14 cellular contexts compared by ENCODE assay signal in the genomic region with DNA sequence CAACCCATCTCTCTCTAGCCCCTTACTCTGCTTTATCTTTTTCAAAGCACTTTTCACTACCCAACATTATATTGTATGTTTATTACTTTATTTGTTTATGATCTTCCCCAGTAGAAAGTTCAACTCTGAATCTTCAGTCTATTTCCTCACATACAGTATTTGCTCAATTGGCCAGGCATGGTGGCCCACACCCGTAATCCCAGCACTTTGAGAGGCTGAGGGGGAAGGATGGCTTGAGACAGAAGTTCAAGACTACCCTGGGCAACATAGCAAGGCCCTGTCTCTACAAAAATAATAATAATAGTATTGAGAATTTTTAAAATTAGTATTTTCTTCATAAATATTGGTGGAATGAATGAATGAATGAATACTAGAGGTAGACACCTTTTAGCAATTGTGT. TPM values are rescaled to one million over a fixed set of nuclear protein-coding genes. Genes with fewer than 3 reads are reported as not detected.
DNase-seq lines count a peak whose midpoint lies in the region; ATAC-seq and TF ChIP-seq lines count a peak whose summit lies in the region.
"Had no signal": no experiment of that assay in that cellular context is flagged by ENCODE, and none has a peak within 500 bp of the region (broad histone marks: within the 10 kb centered on the region; RNA-seq: fewer than 3 reads in every experiment).

No MANE protein-coding gene starts in this region.

- POLR2A ChIA-PET in activated CD4-positive, alpha-beta T cell treated with anti-CD3 and anti-CD28 coated beads for 36 hours (lab: Charles Lee), result no interaction called here
- POLR2A ChIA-PET in PC-3 (lab: Charles Lee; ENCODE audit: unreplicated experiment), result interaction anchor here (0.7 kb wide), 1 partner anchor 13 kb away, joined by 4 read pairs; no protein-coding TSS in a partner anchor

- H3K4me3 Mint-ChIP-seq in activated CD4-positive, alpha-beta T cell treated with anti-CD3 and anti-CD28 coated beads for 36 hours, result peak overlapping the region; percentile 86
- H3K4me3 Mint-ChIP-seq in neural crest cell, result peak overlapping the region; percentile 86

- no peaks in the 10 kb centered on the region for H3K9me3 ChIP-seq in PC-3 (ENCODE audit: low read length)

- H3K4me1 Mint-ChIP-seq in activated CD4-positive, alpha-beta T cell treated with anti-CD3 and anti-CD28 coated beads for 36 hours, result peaks cover 30% of the 10 kb centered on the region
- peaks cover 29% of the 10 kb centered on the region for H3K4me1 Mint-ChIP-seq in neural crest cell

- H3K27ac Mint-ChIP-seq in activated CD4-positive, alpha-beta T cell treated with anti-CD3 and anti-CD28 coated beads for 36 hours, result peak overlapping the region; percentile 64
- no peak overlapping the region for H3K27ac Mint-ChIP-seq in neural crest cell (ENCODE audit: unreplicated experiment)

- CTCF ChIA-PET in activated CD4-positive, alpha-beta T cell treated with anti-CD3 and anti-CD28 coated beads for 36 hours (lab: Charles Lee), result interaction anchor here (0.9 to 5.4 kb wide), 8 partner anchors 12 to 213 kb away, joined by 3 to 49 read pairs (median 8); no protein-coding TSS in a partner anchor
- CTCF ChIA-PET in PC-3 (lab: Charles Lee), result interaction anchor here (1.0 kb wide), 1 partner anchor 103 kb away, joined by 3 read pairs; no protein-coding TSS in a partner anchor

- H3K4me1 ChIP-seq in PC-3 (ENCODE audit: insufficient read depth, low read length), result peaks cover 64% of the 10 kb centered on the region

- H3K9ac ChIP-seq in PC-3 (ENCODE audit: low read length), result peak overlapping the region; percentile 81

- no peaks in the 10 kb centered on the region for H3K9me2 ChIP-seq in PC-3 (replicated peaks; ENCODE audit: low read length)

- no peaks in the 10 kb centered on the region for H3K9me3 Mint-ChIP-seq in activated CD4-positive, alpha-beta T cell treated with anti-CD3 and anti-CD28 coated beads for 36 hours (ENCODE audit: low read depth)
- no peaks in the 10 kb centered on the region for H3K9me3 Mint-ChIP-seq in neural crest cell

- peaks cover 5% of the 10 kb centered on the region for H3K36me3 Mint-ChIP-seq in activated CD4-positive, alpha-beta T cell treated with anti-CD3 and anti-CD28 coated beads for 36 hours (ENCODE audit: low read depth)
- H3K36me3 Mint-ChIP-seq in neural crest cell (ENCODE audit: low read depth), result no peaks in the 10 kb centered on the region

- H3K27me3 ChIP-seq in PC-3 (ENCODE audit: low read length) (no peaks in the 10 kb centered on the region), dorsolateral prefrontal cortex (no peaks in the 10 kb centered on the region)
- H3K27me3 ChIP-seq: MG63 had no signal

- peaks cover 2% of the 10 kb centered on the region for H3F3A ChIP-seq in PC-3 (ENCODE audit: low read length, unreplicated experiment)

- no peaks in the 10 kb centered on the region for H4K20me1 ChIP-seq in PC-3 (ENCODE audit: low read length)

- peak overlapping the region; percentile 74 for H3K4me3 ChIP-seq in PC-3 (ENCODE audit: low read length)
- peak overlapping the region in 33 of 59 donors; percentile 69 to 99 (median 87) for H3K4me3 ChIP-seq in dorsolateral prefrontal cortex

- H3K4me2 ChIP-seq in PC-3 (ENCODE audit: low read length), result peak overlapping the region; percentile 91

- H3K36me3 ChIP-seq in PC-3 (ENCODE audit: low read depth, low read length), result no peaks in the 10 kb centered on the region

- no peaks in the 10 kb centered on the region for H3K27me3 Mint-ChIP-seq in activated CD4-positive, alpha-beta T cell treated with anti-CD3 and anti-CD28 coated beads for 36 hours
- peaks cover 11% of the 10 kb centered on the region for H3K27me3 Mint-ChIP-seq in neural crest cell (ENCODE audit: low read depth)

- H2AFZ ChIP-seq in PC-3 (ENCODE audit: low read length), result no peak overlapping the region

- no peak for ATAC-seq in activated CD4-positive, alpha-beta T cell treated with anti-CD3 and anti-CD28 coated beads for 36 hours
- no peak for ATAC-seq in PC-3
- ATAC-seq in HG02571 (IDR thresholded peaks at IDR 0.05; ENCODE audit: unreplicated experiment), result no peak
- ATAC-seq: activated CD4-positive, CD25-positive, alpha-beta regulatory T cell treated with anti-CD3 and anti-CD28 coated beads, Interleukin-2, amount 50 U/mL, for 24 hours had no signal

- intact Hi-C loops in activated CD4-positive, alpha-beta T cell treated with anti-CD3 and anti-CD28 coated beads for 36 hours (cut with DNase I, micrococcal nuclease), result loop anchor here in 1 of 2 experiments (10.0 kb wide), 2 partner anchors 622 to 832 kb away; a partner anchor contains a TSS
- intact Hi-C loops in PC-3 (cut with micrococcal nuclease), result loop anchor here (2.0 kb wide), 1 partner anchor 18 kb away; no protein-coding TSS in a partner anchor
- intact Hi-C loops in dorsolateral prefrontal cortex (cut with DNase I), result loop anchor here in 1 of 2 donors (10.0 kb wide), 1 partner anchor 222 kb away; no protein-coding TSS in a partner anchor

- peaks cover 40% of the 10 kb centered on the region for H3K79me2 ChIP-seq in PC-3 (ENCODE audit: low read length)

- BruUV-seq in PC-3 (replicated peaks; lab: Mats Ljungman, UMichigan), result no TSS peak

- TF ChIP-seq CTCF in PC-3 (conservative IDR thresholded peaks at IDR 0.05; ENCODE audit: low read depth, low read length) (no peak), dorsolateral prefrontal cortex (IDR thresholded peaks at IDR 0.05 in 54 of 56, conservative IDR thresholded peaks at IDR 0.05 in 2 of 56; ENCODE audit: low read depth in 1 of 56, partially characterized antibody in 56 of 56) (no peak), neural crest cell (conservative IDR thresholded peaks at IDR 0.05) (no peak)

- peak overlapping the region; percentile 84 for H3K27ac ChIP-seq in PC-3 (ENCODE audit: low read length)
- H3K27ac ChIP-seq in dorsolateral prefrontal cortex, result peak overlapping the region in 10 of 59 donors; percentile 7 to 89 (median 76)

- DNase-seq in activated CD4-positive, alpha-beta T cell treated with anti-CD3 and anti-CD28 coated beads for 36 hours, result no peak
- no peak for DNase-seq in activated CD4-positive, alpha-beta T cell treated with anti-CD3 and anti-CD28 coated beads for 4 hours
- DNase-seq in PC-3 (no peak), dorsolateral prefrontal cortex (no peak), neural crest cell (ENCODE audit: low read depth, low spot score) (no peak), NCI-H2196 (lab: John Stamatoyannopoulos, UW; ENCODE audit: unreplicated experiment) (no peak), pons (ENCODE audit: low spot score) (no peak)
- DNase-seq: ACHN, MG63, NCI-H345, retina, substantia nigra had no signal

RNA-seq across cellular contexts. Expression of a gene that starts 1.2 kb away (rescaled TPM):
- 10 to 100 TPM in 1 of 2 experiments, 1 to 10 TPM in 1; 7.8 to 11.9 TPM for total RNA-seq in activated CD4-positive, alpha-beta T cell treated with anti-CD3 and anti-CD28 coated beads for 36 hours
- 12.8 and 14.9 TPM in 2 replicates for total RNA-seq in PC-3 (2014; rRNA removed)
- total RNA-seq in dorsolateral prefrontal cortex, result 10 to 100 TPM; 16.1 to 37.3 (median 24.7) TPM
- 6.6 and 7.7 TPM in 2 replicates for total RNA-seq in neural crest cell

RNA-seq across cellular contexts. Expression of a gene that starts 3.2 kb away (rescaled TPM):
- total RNA-seq in activated CD4-positive, alpha-beta T cell treated with anti-CD3 and anti-CD28 coated beads for 36 hours, result 10 to 100 TPM; 38.1 to 41.4 TPM
- total RNA-seq in PC-3 (2014; rRNA removed), result 35.2 and 43.7 TPM in 2 replicates
- 100 to 1,000 TPM in 69 of 120 experiments, 10 to 100 TPM in 51; 61.8 to 202 (median 104) TPM for total RNA-seq in dorsolateral prefrontal cortex
- total RNA-seq in neural crest cell, result 2.4 and 3.0 TPM in 2 replicates
